Comparison of ENCODE assay signal across 1 cellular context in the genomic region with DNA sequence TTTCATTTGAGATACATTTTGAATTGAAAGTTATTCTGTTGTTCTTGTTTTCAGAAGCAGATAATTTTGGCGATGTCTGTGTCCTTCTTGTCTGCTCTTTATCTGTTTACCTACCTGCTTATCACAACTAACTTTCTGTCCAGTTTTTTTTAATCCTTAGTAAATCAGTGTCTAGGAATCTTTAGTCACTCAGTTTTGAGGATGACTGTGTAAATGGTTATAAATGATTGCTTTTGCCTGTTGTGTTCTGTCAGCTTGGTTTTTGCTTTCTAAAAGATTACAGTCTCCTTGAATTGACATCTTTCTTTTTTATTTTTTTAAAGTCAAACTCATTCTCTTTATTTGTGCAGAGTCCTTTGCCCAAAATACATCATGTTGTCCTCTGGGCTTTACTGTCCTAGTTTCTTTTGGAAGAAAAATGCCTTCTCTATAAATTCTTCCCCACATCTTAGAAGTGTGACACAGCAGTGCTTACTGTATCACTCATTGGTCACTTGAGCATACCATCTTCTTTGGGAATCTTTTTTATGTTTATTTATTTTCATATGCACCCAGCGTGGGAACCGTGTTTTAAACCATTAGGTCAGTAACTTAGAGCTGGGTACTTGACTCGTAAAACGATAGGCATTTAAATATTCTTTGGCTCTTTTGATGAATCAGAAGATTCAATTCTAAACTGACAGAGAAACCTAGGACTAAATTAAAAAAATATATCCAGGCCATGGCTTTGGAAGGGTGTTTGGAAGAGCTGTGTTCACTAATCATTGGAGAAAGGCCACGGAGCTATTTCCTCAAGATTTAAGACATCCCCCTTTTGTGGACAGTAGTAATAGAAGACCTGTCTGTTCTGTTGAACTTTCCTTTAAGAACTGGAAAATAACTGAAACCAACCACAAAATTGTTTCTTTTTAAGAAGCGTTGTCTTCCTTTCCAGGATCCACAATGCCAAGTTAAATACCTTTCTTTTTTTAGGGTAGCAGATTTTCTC.
TF ChIP-seq lines count a peak whose summit lies in the region.

No MANE protein-coding gene starts in this region.

TF ChIP-seq in SK-N-SH, 30 proteins besides CTCF, POLR2A, EP300 and RAD21 (continued from another document):
- TF ChIP-seq, protein P1, sequence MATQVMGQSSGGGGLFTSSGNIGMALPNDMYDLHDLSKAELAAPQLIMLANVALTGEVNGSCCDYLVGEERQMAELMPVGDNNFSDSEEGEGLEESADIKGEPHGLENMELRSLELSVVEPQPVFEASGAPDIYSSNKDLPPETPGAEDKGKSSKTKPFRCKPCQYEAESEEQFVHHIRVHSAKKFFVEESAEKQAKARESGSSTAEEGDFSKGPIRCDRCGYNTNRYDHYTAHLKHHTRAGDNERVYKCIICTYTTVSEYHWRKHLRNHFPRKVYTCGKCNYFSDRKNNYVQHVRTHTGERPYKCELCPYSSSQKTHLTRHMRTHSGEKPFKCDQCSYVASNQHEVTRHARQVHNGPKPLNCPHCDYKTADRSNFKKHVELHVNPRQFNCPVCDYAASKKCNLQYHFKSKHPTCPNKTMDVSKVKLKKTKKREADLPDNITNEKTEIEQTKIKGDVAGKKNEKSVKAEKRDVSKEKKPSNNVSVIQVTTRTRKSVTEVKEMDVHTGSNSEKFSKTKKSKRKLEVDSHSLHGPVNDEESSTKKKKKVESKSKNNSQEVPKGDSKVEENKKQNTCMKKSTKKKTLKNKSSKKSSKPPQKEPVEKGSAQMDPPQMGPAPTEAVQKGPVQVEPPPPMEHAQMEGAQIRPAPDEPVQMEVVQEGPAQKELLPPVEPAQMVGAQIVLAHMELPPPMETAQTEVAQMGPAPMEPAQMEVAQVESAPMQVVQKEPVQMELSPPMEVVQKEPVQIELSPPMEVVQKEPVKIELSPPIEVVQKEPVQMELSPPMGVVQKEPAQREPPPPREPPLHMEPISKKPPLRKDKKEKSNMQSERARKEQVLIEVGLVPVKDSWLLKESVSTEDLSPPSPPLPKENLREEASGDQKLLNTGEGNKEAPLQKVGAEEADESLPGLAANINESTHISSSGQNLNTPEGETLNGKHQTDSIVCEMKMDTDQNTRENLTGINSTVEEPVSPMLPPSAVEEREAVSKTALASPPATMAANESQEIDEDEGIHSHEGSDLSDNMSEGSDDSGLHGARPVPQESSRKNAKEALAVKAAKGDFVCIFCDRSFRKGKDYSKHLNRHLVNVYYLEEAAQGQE (IDR thresholded peaks at IDR 0.05; ENCODE audit: low read depth, low read length) = no peak
- TF ChIP-seq FOXM1 (IDR thresholded peaks at IDR 0.05; ENCODE audit: low read depth) = no peak
- no peak for TF ChIP-seq POLR2AphosphoS5 (IDR thresholded peaks at IDR 0.05; ENCODE audit: low read depth, low read length)
- no peak for TF ChIP-seq ZBTB33 (IDR thresholded peaks at IDR 0.05; ENCODE audit: borderline replicate concordance, low read depth)
- no peak for TF ChIP-seq TAF1 (IDR thresholded peaks at IDR 0.05; ENCODE audit: borderline replicate concordance, low read depth, low read length)
- TF ChIP-seq, protein P2, sequence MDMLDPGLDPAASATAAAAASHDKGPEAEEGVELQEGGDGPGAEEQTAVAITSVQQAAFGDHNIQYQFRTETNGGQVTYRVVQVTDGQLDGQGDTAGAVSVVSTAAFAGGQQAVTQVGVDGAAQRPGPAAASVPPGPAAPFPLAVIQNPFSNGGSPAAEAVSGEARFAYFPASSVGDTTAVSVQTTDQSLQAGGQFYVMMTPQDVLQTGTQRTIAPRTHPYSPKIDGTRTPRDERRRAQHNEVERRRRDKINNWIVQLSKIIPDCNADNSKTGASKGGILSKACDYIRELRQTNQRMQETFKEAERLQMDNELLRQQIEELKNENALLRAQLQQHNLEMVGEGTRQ (IDR thresholded peaks at IDR 0.05; ENCODE audit: borderline replicate concordance, low read depth, low read length) = no peak
